In genomic region chr3:84958495-84959469, GRCh38 we compare ENCODE assay signal across 8 cellular contexts. TPM values are rescaled to one million over a fixed set of nuclear protein-coding genes. Genes with fewer than 3 reads are reported as not detected.
DNase-seq lines count a peak whose midpoint lies in the region; ATAC-seq, FAIRE-seq and TF ChIP-seq lines count a peak whose summit lies in the region.

TSS of gene CADM2 (plus strand) at chr3:84958989.

- H3K36me3 Mint-ChIP-seq in T-cell: no peaks in the 10 kb centered on the region

- 1% methylated on average over 35 to 70 of the region's 70 CpGs for WGBS in pancreas, 2 donors
- 2% methylated on average over 70 of the region's 70 CpGs for WGBS in thymus

- TF ChIP-seq CTCF in pancreas (IDR thresholded peaks at IDR 0.05): no peak

- H3K27ac Mint-ChIP-seq in T-cell: no peak within 1 kb of the TSS

- ATAC-seq in T-cell (replicated peaks in 1 of 4) (peak; percentile 83 to 92 (median 90)), pancreas (peak; percentile 99 to 100 (median 100))

- peak; percentile 4 for DNase-seq in EL
- peak; percentile 42 for DNase-seq in GOT3 (lab: John Stamatoyannopoulos, UW)
- DNase-seq in M059J (ENCODE audit: low read depth): peak; percentile 59
- DNase-seq in T-cell: peak in 33 of 34 experiments; percentile 2 to 59 (median 43)
- DNase-seq in amniotic epithelial cell (ENCODE audit: low read depth): peak; percentile 37
- DNase-seq in cardiac septum (ENCODE audit: low spot score): peak; percentile 87
- peak; percentile 88 to 93 (median 90) for DNase-seq in pancreas

- H3K4me3 Mint-ChIP-seq in T-cell: peak within 1 kb of the TSS; percentile 50 to 72 (median 62)

- H3K4me1 ChIP-seq in pancreas (peaks cover 0 to 7% (median 3%) of the 10 kb centered on the region in 3 donors), thymus (ENCODE audit: control insufficient read depth, insufficient read depth, low read length) (peaks cover 5% of the 10 kb centered on the region)

- H3K4me1 Mint-ChIP-seq in T-cell: peaks cover 21 to 23% (median 22%) of the 10 kb centered on the region in 3 donors

- CTCF ChIA-PET in T-cell (lab: Charles Lee): no interaction called here

- FAIRE-seq in pancreas (lab: Jason Lieb, UNC): no peak

- POLR2A ChIA-PET in T-cell (lab: Charles Lee): no interaction called here

- H3K9me3 ChIP-seq in pancreas: no peaks in the 10 kb centered on the region
- no peaks in the 10 kb centered on the region for H3K9me3 ChIP-seq in thymus (ENCODE audit: control insufficient read depth)

- H3K4me3 ChIP-seq in pancreas: peak within 1 kb of the TSS; percentile 35 to 63 (median 42)
- peak within 1 kb of the TSS; percentile 32 for H3K4me3 ChIP-seq in thymus (ENCODE audit: low read length)

- H3K27ac ChIP-seq in pancreas (peak within 1 kb of the TSS in 1 of 4 donors; percentile 34), thymus (ENCODE audit: low read depth) (no peak within 1 kb of the TSS)

- H3K36me3 ChIP-seq in pancreas (no peaks in the 10 kb centered on the region), thymus (ENCODE audit: control insufficient read depth, insufficient read depth) (no peaks in the 10 kb centered on the region)

- H3K9me3 Mint-ChIP-seq in T-cell: peaks cover 0 to 7% (median 4%) of the 10 kb centered on the region in 3 donors

- intact Hi-C loops in cardiac septum (cut with DNase I): no loop called here
- intact Hi-C loops in pancreas (cut with DNase I): no loop called here

- H3K27me3 ChIP-seq in pancreas (peaks cover 0 to 52% (median 7%) of the 10 kb centered on the region in 4 donors), thymus (ENCODE audit: control insufficient read depth, insufficient read depth) (peaks cover 19% of the 10 kb centered on the region)

- H3K27me3 Mint-ChIP-seq in T-cell: peaks cover 31 to 45% of the 10 kb centered on the region in 2 donors

RNA-seq across cellular contexts. Expression of gene CADM2, which starts in this region (rescaled TPM):
- total RNA-seq in M059J (2014; rRNA removed; shearing (Covaris generic)): not detected in 2 replicates
- total RNA-seq in T-cell (under 1 TPM in 2 of 5 donors, not detected in 3; 0.23 to 0.25 TPM), cardiac septum (0.65 TPM), pancreas (1 to 10 TPM in 1 of 6 donors, under 1 TPM in 5; 0.28 to 4.6 (median 0.42) TPM)
- polyA plus RNA-seq in pancreas (under 1 TPM; 0.31 to 0.65 TPM), thymus (0.14 TPM)

Comparison
In these comparisons a context has a peak if more than half of its experiments do, and no peak if none do; other contexts are left out.
1. Peak in DNase-seq in M059J; RNA of the gene not detected or under 1 TPM.
2. Peak in DNase-seq and ATAC-seq in T-cell; RNA of the gene not detected or under 1 TPM.
3. Peak in DNase-seq in cardiac septum; RNA of the gene not detected or under 1 TPM.
4. DNase-seq: peak in every context shown above with its lines; median percentile 90 in pancreas; 87 in cardiac septum; 59 in M059J; 43 in T-cell; 42 in GOT3; 37 in amniotic epithelial cell; 4 in EL.